Comparison of ENCODE assay signal across 2 cellular contexts in the genomic region with DNA sequence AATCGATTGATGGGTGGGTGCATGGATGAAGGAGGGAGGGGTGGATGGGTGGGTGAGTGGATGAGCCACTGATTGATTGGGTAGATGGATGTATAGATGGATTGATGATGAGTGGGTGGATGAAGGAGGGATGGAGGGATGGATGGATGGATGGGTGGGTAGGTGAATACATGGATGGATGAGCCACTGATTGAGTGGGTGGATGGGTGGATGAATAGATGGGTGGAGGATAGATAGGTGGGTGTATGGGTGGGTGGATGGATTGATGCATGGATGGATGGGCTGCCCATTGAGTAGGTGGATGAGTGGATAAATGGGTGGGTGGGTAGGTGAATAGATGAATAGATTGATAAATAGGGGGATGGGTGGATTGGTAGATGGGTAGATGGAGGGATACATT.
TF ChIP-seq lines count a peak whose summit lies in the region.

No MANE protein-coding gene starts in this region.

TF ChIP-seq in HepG2, 621 proteins besides CTCF, POLR2A, EP300 and RAD21:
- no peak for TF ChIP-seq SP1 (IDR thresholded peaks at IDR 0.05)
- no peak for TF ChIP-seq SP1 (CRISPR knock-in tag; IDR thresholded peaks at IDR 0.05)
- peak; percentile 28; the same call in 1 of the 2 replicates for TF ChIP-seq FOXK2 (IDR thresholded peaks at IDR 0.05)
- TF ChIP-seq, protein P1, sequence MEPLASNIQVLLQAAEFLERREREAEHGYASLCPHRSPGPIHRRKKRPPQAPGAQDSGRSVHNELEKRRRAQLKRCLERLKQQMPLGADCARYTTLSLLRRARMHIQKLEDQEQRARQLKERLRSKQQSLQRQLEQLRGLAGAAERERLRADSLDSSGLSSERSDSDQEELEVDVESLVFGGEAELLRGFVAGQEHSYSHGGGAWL (CRISPR knock-in tag; IDR thresholded peaks at IDR 0.05): no peak

TF ChIP-seq in H1, 55 proteins besides CTCF, POLR2A, EP300 and RAD21:
- TF ChIP-seq RXRA (IDR thresholded peaks at IDR 0.05; ENCODE audit: insufficient read depth, low read depth, low read length) (no peak), BCL11A (IDR thresholded peaks at IDR 0.05; ENCODE audit: low read depth in 2 of 2, low read length in 2 of 2) (no peak), KDM4A (IDR thresholded peaks at IDR 0.05; ENCODE audit: low read depth, low read length, severe bottlenecking) (no peak), YY1 (IDR thresholded peaks at IDR 0.05; ENCODE audit: low read depth, low read length) (no peak), CHD1 (IDR thresholded peaks at IDR 0.05; ENCODE audit: low read depth, low read length) (no peak), SRF (IDR thresholded peaks at IDR 0.05; ENCODE audit: low read depth, low read length) (no peak), PHF8 (conservative IDR thresholded peaks at IDR 0.05; ENCODE audit: low read depth, low read length) (no peak), TBP (IDR thresholded peaks at IDR 0.05; ENCODE audit: low read depth, low read length) (no peak), RFX5 (IDR thresholded peaks at IDR 0.05; ENCODE audit: borderline replicate concordance, low read depth, low read length) (no peak), NRF1 (IDR thresholded peaks at IDR 0.05; ENCODE audit: low read depth, low read length) (no peak), USF2 (IDR thresholded peaks at IDR 0.05; ENCODE audit: low read length) (no peak), TAF7 (optimal IDR thresholded peaks at IDR 0.05; ENCODE audit: borderline replicate concordance, low read depth, low read length) (no peak), ASH2L (IDR thresholded peaks at IDR 0.05; ENCODE audit: low read length) (no peak), EGR1 (IDR thresholded peaks at IDR 0.05; ENCODE audit: borderline replicate concordance, low read depth, low read length) (no peak), HDAC6 (IDR thresholded peaks at IDR 0.05; ENCODE audit: low read depth, low read length) (no peak), FOSL1 (IDR thresholded peaks at IDR 0.05; ENCODE audit: insufficient read depth, low read depth, low read length) (no peak), CREB1 (IDR thresholded peaks at IDR 0.05) (no peak), ATF3 (IDR thresholded peaks at IDR 0.05; ENCODE audit: insufficient read depth, low read depth, low read length) (no peak), TAF1 (IDR thresholded peaks at IDR 0.05; ENCODE audit: low read depth, low read length) (no peak)
- TF ChIP-seq, protein P2, sequence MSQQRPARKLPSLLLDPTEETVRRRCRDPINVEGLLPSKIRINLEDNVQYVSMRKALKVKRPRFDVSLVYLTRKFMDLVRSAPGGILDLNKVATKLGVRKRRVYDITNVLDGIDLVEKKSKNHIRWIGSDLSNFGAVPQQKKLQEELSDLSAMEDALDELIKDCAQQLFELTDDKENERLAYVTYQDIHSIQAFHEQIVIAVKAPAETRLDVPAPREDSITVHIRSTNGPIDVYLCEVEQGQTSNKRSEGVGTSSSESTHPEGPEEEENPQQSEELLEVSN (IDR thresholded peaks at IDR 0.05): no peak
